27 cellular contexts compared by ENCODE assay signal in the genomic region with DNA sequence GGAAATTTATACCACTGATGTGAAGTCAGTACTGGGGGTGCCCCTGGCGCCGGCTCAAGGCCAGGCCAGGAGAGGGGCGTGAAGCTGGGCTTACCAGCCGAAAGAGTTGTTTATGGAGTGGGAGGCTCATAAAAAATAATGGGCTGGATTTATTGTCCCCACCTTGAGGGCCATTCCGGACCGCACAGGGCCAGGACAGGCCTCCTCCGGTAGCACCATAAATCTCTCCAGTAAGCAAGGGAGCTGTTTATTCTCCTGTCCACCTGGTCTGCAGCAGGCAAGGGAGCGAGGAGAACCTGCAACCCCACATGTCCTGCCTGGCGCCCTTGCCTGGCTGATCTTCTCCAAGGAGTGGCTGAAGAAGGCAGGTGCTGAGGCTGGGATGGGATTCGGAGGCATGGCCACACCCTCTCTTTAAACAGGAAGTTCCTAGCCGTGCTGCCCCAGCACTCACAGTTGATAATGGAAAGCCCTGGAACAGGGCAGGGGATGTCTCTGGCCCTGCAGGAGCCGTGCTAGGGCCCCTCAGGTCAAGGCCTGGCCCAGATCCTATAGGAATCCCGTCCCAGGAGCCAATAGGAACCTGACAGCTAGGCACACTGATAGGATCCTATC.
DNase-seq lines count a peak whose midpoint lies in the region; ATAC-seq, FAIRE-seq and TF ChIP-seq lines count a peak whose summit lies in the region.
"Had no signal": no experiment of that assay in that cellular context is flagged by ENCODE, and none has a peak within 500 bp of the region (broad histone marks: within the 10 kb centered on the region; RNA-seq: fewer than 3 reads in every experiment).

No MANE protein-coding gene starts in this region.

- H3K9ac ChIP-seq in HCT116 (ENCODE audit: low read length): no peak overlapping the region
- no peak overlapping the region for H3K9ac ChIP-seq in OCI-LY3 (ENCODE audit: low read length)

- no peak for TF ChIP-seq CTCF in HCT116 (IDR thresholded peaks at IDR 0.05 in 2 of 3, conservative IDR thresholded peaks at IDR 0.05 in 1 of 3; ENCODE audit: borderline replicate concordance in 1 of 3, insufficient read depth in 1 of 3, low read depth in 2 of 3, low read length in 2 of 3)
- TF ChIP-seq CTCF in OCI-LY3 (IDR thresholded peaks at IDR 0.05; ENCODE audit: low read depth, low read length): no peak

- DNase-seq in DMS79 treated with DMSO at 0.1 percent for 48 hours (lab: John Stamatoyannopoulos, UW) (peak; percentile 12), DMS79 (lab: John Stamatoyannopoulos, UW) (no peak), HCT116 (ENCODE audit: low read depth, low spot score) (no peak), iPS-NIHi7 (ENCODE audit: extremely low spot score) (peak; percentile 40), HTR-8/SVneo (ENCODE audit: insufficient read length, low spot score) (no peak), COLO829 (ENCODE audit: low spot score) (no peak)
- DNase-seq: 8988T; activated CD4-positive, alpha-beta T cell treated with anti-CD3 and anti-CD28 coated beads for 4 hours; activated CD8-positive, alpha-beta memory T cell treated with anti-CD3 and anti-CD28 coated beads, Interleukin-2, amount 50 U/mL, for 48 hours; activated gamma-delta T cell; adrenal gland; foreskin fibroblast; H7; islet precursor cell; MG63; naive B cell; NCI-H2081; stimulated activated CD4-positive, alpha-beta T cell treated with anti-CD3 and anti-CD28 coated beads, Interleukin-4, amount 100 ng/mL, for 24 hours; uterus had no signal

- H4K20me1 ChIP-seq in HCT116 (ENCODE audit: insufficient read depth) (no peaks in the 10 kb centered on the region), OCI-LY3 (ENCODE audit: insufficient read depth, low read length) (no peaks in the 10 kb centered on the region)

- no peaks in the 10 kb centered on the region for H3K9me2 ChIP-seq in HCT116 (ENCODE audit: insufficient read depth)

- peaks cover 18 to 39% of the 10 kb centered on the region in 2 experiments for H3K4me1 ChIP-seq in HCT116 (ENCODE audit: control insufficient read depth in 1 of 2, insufficient read depth in 2 of 2, low read length in 2 of 2)
- no peaks in the 10 kb centered on the region for H3K4me1 ChIP-seq in OCI-LY3 (ENCODE audit: low read length)
- H3K4me1 ChIP-seq: prostate gland, uterus had no signal

- H2AFZ ChIP-seq in HCT116 (ENCODE audit: low read depth, low read length, poor library complexity, severe bottlenecking) (no peak overlapping the region), OCI-LY3 (ENCODE audit: low read depth, low read length) (peak overlapping the region; percentile 66; the same call in 1 of the 2 replicates)
- H2AFZ ChIP-seq: hepatocyte had no signal

- BruUV-seq in HCT116 (replicated peaks; lab: Mats Ljungman, UMichigan): no TSS peak

- intact Hi-C loops in HCT116 (cut with micrococcal nuclease): loop anchor here (10.0 kb wide), 1 partner anchor 1347 kb away; no protein-coding TSS in a partner anchor

- H3K27ac ChIP-seq in HCT116 (ENCODE audit: low read depth, low read length) (no peak overlapping the region), OCI-LY3 (ENCODE audit: low read length) (no peak overlapping the region)
- H3K27ac ChIP-seq: adrenal gland, hepatocyte, prostate gland, uterus had no signal

- no peak for FAIRE-seq in HTR-8/SVneo (lab: Jason Lieb, UNC)
- FAIRE-seq: D721Med, GM12892, RCC 7860, TTC549 had no signal

- H3K79me2 ChIP-seq in HCT116 (ENCODE audit: insufficient read depth, low read length) (no peaks in the 10 kb centered on the region), OCI-LY3 (ENCODE audit: low read length) (no peaks in the 10 kb centered on the region)
- H3K79me2 ChIP-seq: hepatocyte had no signal

- RAD21 ChIA-PET in HCT116 (lab: Charles Lee; ENCODE audit: low non-redundant PET in 1 of 2, low total read pairs in 2 of 2, uncharacterized antibody in 2 of 2, unreplicated experiment in 2 of 2): interaction anchor here in 1 of 2 experiments (1.1 kb wide), 1 partner anchor 68 kb away, joined by 3 read pairs; no protein-coding TSS in a partner anchor

- H3K36me3 ChIP-seq in HCT116 (ENCODE audit: control insufficient read depth in 1 of 2, insufficient read depth in 2 of 2, low read length in 2 of 2) (no peaks in the 10 kb centered on the region), OCI-LY3 (replicated peaks; ENCODE audit: low read depth, low read length) (no peaks in the 10 kb centered on the region)
- H3K36me3 ChIP-seq: adrenal gland, MG63, prostate gland, uterus had no signal

- H3K27me3 ChIP-seq in HCT116 (ENCODE audit: insufficient read depth, low read length) (no peaks in the 10 kb centered on the region), OCI-LY3 (ENCODE audit: low read depth, low read length) (peaks cover 18% of the 10 kb centered on the region; the same call in 1 of the 2 replicates)
- H3K27me3 ChIP-seq: adrenal gland, hepatocyte, MG63, uterus had no signal

- POLR2A ChIA-PET in HCT116 (lab: Charles Lee): no interaction called here

- TF ChIP-seq RAD21 in HCT116 (IDR thresholded peaks at IDR 0.05; ENCODE audit: low read depth): no peak

- H3K4me2 ChIP-seq in HCT116 (ENCODE audit: low read length) (peak overlapping the region; percentile 47), OCI-LY3 (ENCODE audit: low read length) (no peak overlapping the region)
- H3K4me2 ChIP-seq: hepatocyte had no signal

- CTCF ChIA-PET in HCT116 (lab: Charles Lee): interaction anchor here (1.2 to 7.5 kb wide), 2 partner anchors 68 to 106 kb away, joined by 3 to 143 read pairs; no protein-coding TSS in a partner anchor

- ATAC-seq in HCT116: peak; percentile 32; the same call in 1 of the 2 replicates
- ATAC-seq in HG03196 (IDR thresholded peaks at IDR 0.05; ENCODE audit: unreplicated experiment): no peak

- H3K4me3 ChIP-seq in HCT116 (replicated peaks in 1 of 2; ENCODE audit: low read depth in 1 of 2, low read length in 2 of 2): no peak overlapping the region
- H3K4me3 ChIP-seq in OCI-LY3 (ENCODE audit: low read length): no peak overlapping the region
- H3K4me3 ChIP-seq: adrenal gland, hepatocyte, MG63, prostate gland, uterus had no signal

- TF ChIP-seq POLR2A in HCT116 (IDR thresholded peaks at IDR 0.05; ENCODE audit: borderline replicate concordance, extremely low read depth, insufficient read depth, insufficient read length): no peak

- H3K9me3 ChIP-seq in HCT116 (ENCODE audit: control insufficient read depth in 1 of 2, insufficient read depth in 1 of 2, low read depth in 1 of 2, low read length in 2 of 2) (no peaks in the 10 kb centered on the region), OCI-LY3 (ENCODE audit: insufficient read depth, low read length) (no peaks in the 10 kb centered on the region)
- H3K9me3 ChIP-seq: adrenal gland, MG63, prostate gland, uterus had no signal

TF ChIP-seq in HCT116, 20 proteins besides CTCF, POLR2A, EP300 and RAD21:
- TF ChIP-seq REST (IDR thresholded peaks at IDR 0.05; ENCODE audit: low read depth) (no peak), EZH2 (IDR thresholded peaks at IDR 0.05) (no peak), ZNF274 (IDR thresholded peaks at IDR 0.05; ENCODE audit: low read depth, low read length) (no peak)

Comparison
In these comparisons a context has a peak if more than half of its experiments do, and no peak if none do; other contexts are left out.
1. DNase-seq: peak in DMS79 treated with DMSO at 0.1 percent for 48 hours (single experiment) and iPS-NIHi7 (single experiment); none in DMS79 (single experiment), HCT116 (single experiment), HTR-8/SVneo (single experiment) and COLO829 (single experiment).